Comparison of ENCODE assay signal across 17 cellular contexts in the genomic region with DNA sequence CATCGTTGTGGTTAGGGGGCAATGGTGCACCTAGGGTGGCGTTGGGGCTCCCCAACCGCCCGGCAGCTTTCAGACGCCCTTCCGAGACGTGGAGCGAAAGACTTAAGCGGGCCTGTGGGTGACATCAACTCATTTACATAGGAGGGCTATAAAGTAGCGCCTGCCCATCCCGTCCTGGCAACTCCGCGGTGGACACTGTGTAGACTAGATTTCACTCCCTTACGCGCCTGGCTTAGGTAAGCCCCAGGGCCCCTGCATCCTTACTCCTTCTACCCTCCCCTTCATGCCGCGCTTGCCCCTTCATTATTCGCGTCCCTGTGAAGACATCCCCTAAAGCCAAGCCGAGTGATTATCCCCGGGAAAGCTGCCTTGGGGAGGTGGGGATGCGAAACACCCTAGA. TPM values are rescaled to one million over a fixed set of nuclear protein-coding genes. Genes with fewer than 3 reads are reported as not detected.
DNase-seq lines count a peak whose midpoint lies in the region; ATAC-seq and TF ChIP-seq lines count a peak whose summit lies in the region.
"Had no signal": no experiment of that assay in that cellular context is flagged by ENCODE, and none has a peak within 500 bp of the region (broad histone marks: within the 10 kb centered on the region; RNA-seq: fewer than 3 reads in every experiment).

No MANE protein-coding gene starts in this region.

- peaks cover 5% of the 10 kb centered on the region for H3K27me3 Mint-ChIP-seq in activated naive CD4-positive, alpha-beta T cell treated with anti-CD3 and anti-CD28 coated beads, Interleukin-2, amount 10 ng/mL, durations not matched to agents 7 days and 5 days
- no peaks in the 10 kb centered on the region for H3K27me3 Mint-ChIP-seq in activated CD8-positive, alpha-beta T cell treated with anti-CD3 and anti-CD28 coated beads for 36 hours
- no peaks in the 10 kb centered on the region for H3K27me3 Mint-ChIP-seq in stimulated activated memory B cell treated with anti-CD40 and anti-IgM and Interleukin-4, amounts not matched to agents 10 μg/mL and 1 μg/mL and 100 μg/mL, for 72 hours
- H3K27me3 Mint-ChIP-seq: naive B cell had no signal

- no peak for TF ChIP-seq EP300 in gastroesophageal sphincter (IDR thresholded peaks at IDR 0.05)

- no peaks in the 10 kb centered on the region for H3K36me3 Mint-ChIP-seq in activated naive CD4-positive, alpha-beta T cell treated with anti-CD3 and anti-CD28 coated beads, Interleukin-2, amount 10 ng/mL, durations not matched to agents 7 days and 5 days
- H3K36me3 Mint-ChIP-seq in activated CD8-positive, alpha-beta T cell treated with anti-CD3 and anti-CD28 coated beads for 36 hours (ENCODE audit: low read depth) = peaks cover 2% of the 10 kb centered on the region
- H3K36me3 Mint-ChIP-seq in stimulated activated memory B cell treated with anti-CD40 and anti-IgM and Interleukin-4, amounts not matched to agents 10 μg/mL and 1 μg/mL and 100 μg/mL, for 72 hours = no peaks in the 10 kb centered on the region
- H3K36me3 Mint-ChIP-seq: naive B cell had no signal

- no peak for TF ChIP-seq POLR2A in gastroesophageal sphincter (IDR thresholded peaks at IDR 0.05)

- H3K36me3 ChIP-seq in gastroesophageal sphincter = no peaks in the 10 kb centered on the region
- H3K36me3 ChIP-seq: cardiac muscle cell, left lung had no signal

- no peak for TF ChIP-seq CTCF in activated CD8-positive, alpha-beta T cell treated with anti-CD3 and anti-CD28 coated beads for 36 hours (IDR thresholded peaks at IDR 0.05)
- no peak for TF ChIP-seq CTCF in gastroesophageal sphincter (IDR thresholded peaks at IDR 0.05)

- intact Hi-C loops in activated CD8-positive, alpha-beta T cell treated with anti-CD3 and anti-CD28 coated beads for 36 hours (cut with micrococcal nuclease) = no loop called here
- intact Hi-C loops in left colon (cut with DNase I, micrococcal nuclease) = no loop called here

- H3K4me1 Mint-ChIP-seq in activated naive CD4-positive, alpha-beta T cell treated with anti-CD3 and anti-CD28 coated beads, Interleukin-2, amount 10 ng/mL, durations not matched to agents 7 days and 5 days = peaks cover 20% of the 10 kb centered on the region
- H3K4me1 Mint-ChIP-seq in activated CD8-positive, alpha-beta T cell treated with anti-CD3 and anti-CD28 coated beads for 36 hours (ENCODE audit: low read depth) = peaks cover 7% of the 10 kb centered on the region
- peaks cover 9% of the 10 kb centered on the region for H3K4me1 Mint-ChIP-seq in stimulated activated memory B cell treated with anti-CD40 and anti-IgM and Interleukin-4, amounts not matched to agents 10 μg/mL and 1 μg/mL and 100 μg/mL, for 72 hours

- no peaks in the 10 kb centered on the region for H3K9me3 ChIP-seq in gastroesophageal sphincter
- H3K9me3 ChIP-seq: left lung, SK-N-SH had no signal

- CTCF ChIA-PET in activated naive CD4-positive, alpha-beta T cell treated with anti-CD3 and anti-CD28 coated beads, Interleukin-2, amount 10 ng/mL, durations not matched to agents 7 days and 5 days (lab: Charles Lee) = no interaction called here
- CTCF ChIA-PET in activated CD8-positive, alpha-beta T cell treated with anti-CD3 and anti-CD28 coated beads for 36 hours (lab: Charles Lee) = no interaction called here

- POLR2A ChIA-PET in activated CD8-positive, alpha-beta T cell treated with anti-CD3 and anti-CD28 coated beads for 36 hours (lab: Charles Lee) = interaction anchor here (0.9 kb wide), 1 partner anchor 227 kb away, joined by 3 read pairs; no protein-coding TSS in a partner anchor

- H3K27me3 ChIP-seq in gastroesophageal sphincter = no peaks in the 10 kb centered on the region
- H3K27me3 ChIP-seq: cardiac muscle cell, left lung had no signal

- WGBS in gastroesophageal sphincter (ENCODE audit: low coverage in 1 of 2), 2 donors = 83% methylated on average over 4 of the region's 22 CpGs; no CpG with 5 or more reads in 1 of the 2 donors

- H3K9me3 Mint-ChIP-seq in activated naive CD4-positive, alpha-beta T cell treated with anti-CD3 and anti-CD28 coated beads, Interleukin-2, amount 10 ng/mL, durations not matched to agents 7 days and 5 days = no peaks in the 10 kb centered on the region
- H3K9me3 Mint-ChIP-seq in activated CD8-positive, alpha-beta T cell treated with anti-CD3 and anti-CD28 coated beads for 36 hours = no peaks in the 10 kb centered on the region
- no peaks in the 10 kb centered on the region for H3K9me3 Mint-ChIP-seq in stimulated activated memory B cell treated with anti-CD40 and anti-IgM and Interleukin-4, amounts not matched to agents 10 μg/mL and 1 μg/mL and 100 μg/mL, for 72 hours
- H3K9me3 Mint-ChIP-seq: naive B cell had no signal

- peak overlapping the region; percentile 57 to 75 for H3K4me3 ChIP-seq in gastroesophageal sphincter
- H3K4me3 ChIP-seq: cardiac muscle cell, K562 had no signal

- H3K27ac Mint-ChIP-seq in activated naive CD4-positive, alpha-beta T cell treated with anti-CD3 and anti-CD28 coated beads, Interleukin-2, amount 10 ng/mL, durations not matched to agents 7 days and 5 days = peak overlapping the region; percentile 76
- no peak overlapping the region for H3K27ac Mint-ChIP-seq in activated CD8-positive, alpha-beta T cell treated with anti-CD3 and anti-CD28 coated beads for 36 hours
- no peak overlapping the region for H3K27ac Mint-ChIP-seq in stimulated activated memory B cell treated with anti-CD40 and anti-IgM and Interleukin-4, amounts not matched to agents 10 μg/mL and 1 μg/mL and 100 μg/mL, for 72 hours

- H3K4me1 ChIP-seq in gastroesophageal sphincter = peaks cover 0 to 14% (median 0%) of the 10 kb centered on the region in 3 donors

- DNase-seq in activated naive CD4-positive, alpha-beta T cell treated with anti-CD3 and anti-CD28 coated beads, Interleukin-2, amount 10 ng/mL, durations not matched to agents 7 days and 5 days = no peak
- DNase-seq in activated naive CD4-positive, alpha-beta T cell treated with anti-CD3 and anti-CD28 coated beads, Interleukin-2, amount 50 U/mL, for 16 hours = no peak
- no peak for DNase-seq in activated CD8-positive, alpha-beta T cell treated with anti-CD3 and anti-CD28 coated beads for 36 hours
- DNase-seq in NCI-H748 (lab: John Stamatoyannopoulos, UW; ENCODE audit: unreplicated experiment) (no peak), left colon (no peak), RKO (ENCODE audit: low spot score) (no peak)
- DNase-seq: effector memory CD4-positive, alpha-beta T cell; left lung; naive B cell; NCI-H2081; NCI-H69; PC-3; SK-N-SH had no signal

- peak overlapping the region in 1 of 4 donors; percentile 89 for H3K27ac ChIP-seq in gastroesophageal sphincter
- H3K27ac ChIP-seq: cardiac muscle cell had no signal

- no peak for ATAC-seq in activated CD8-positive, alpha-beta T cell treated with anti-CD3 and anti-CD28 coated beads for 36 hours
- ATAC-seq in gastroesophageal sphincter (no peak), left colon (no peak)
- no peak for ATAC-seq in stimulated activated memory B cell treated with anti-CD40 and anti-IgM and Interleukin-4, amounts not matched to agents 10 μg/mL and 1 μg/mL and 100 μg/mL, for 72 hours
- ATAC-seq: K562, left lung, PC-3 had no signal

- H3K4me3 Mint-ChIP-seq in activated naive CD4-positive, alpha-beta T cell treated with anti-CD3 and anti-CD28 coated beads, Interleukin-2, amount 10 ng/mL, durations not matched to agents 7 days and 5 days = peak overlapping the region; percentile 18
- H3K4me3 Mint-ChIP-seq in activated CD8-positive, alpha-beta T cell treated with anti-CD3 and anti-CD28 coated beads for 36 hours = peak overlapping the region; percentile 33
- H3K4me3 Mint-ChIP-seq in stimulated activated memory B cell treated with anti-CD40 and anti-IgM and Interleukin-4, amounts not matched to agents 10 μg/mL and 1 μg/mL and 100 μg/mL, for 72 hours = peak overlapping the region; percentile 59

RNA-seq across cellular contexts. Expression of a gene that starts 1.0 kb away (rescaled TPM):
- 1 to 10 TPM; 1.4 to 1.6 TPM for total RNA-seq in activated CD8-positive, alpha-beta T cell treated with anti-CD3 and anti-CD28 coated beads for 36 hours
- total RNA-seq in gastroesophageal sphincter (1 to 10 TPM in 2 of 4 donors, not detected in 2; 1.6 to 5.1 TPM), left colon (not detected)
- total RNA-seq: cardiac muscle cell, K562, PC-3 had no signal
